In the genomic region with DNA sequence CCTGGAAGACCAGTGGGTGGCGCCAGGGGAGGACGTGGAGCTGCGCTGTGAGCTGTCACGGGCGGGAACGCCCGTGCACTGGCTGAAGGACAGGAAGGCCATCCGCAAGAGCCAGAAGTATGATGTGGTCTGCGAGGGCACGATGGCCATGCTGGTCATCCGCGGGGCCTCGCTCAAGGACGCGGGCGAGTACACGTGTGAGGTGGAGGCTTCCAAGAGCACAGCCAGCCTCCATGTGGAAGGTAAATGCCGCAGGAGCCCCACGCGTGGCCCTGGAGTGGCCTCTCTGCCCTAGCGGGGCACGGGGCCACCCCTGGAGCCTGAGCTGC, we compare ENCODE assay signal across 2 cellular contexts.
TF ChIP-seq lines count a peak whose summit lies in the region.

No MANE protein-coding gene starts in this region.

TF ChIP-seq in GM23338, 12 proteins besides CTCF, POLR2A, EP300 and RAD21 (continued from another document):
- no peak for TF ChIP-seq NANOG (IDR thresholded peaks at IDR 0.05; ENCODE audit: borderline replicate concordance)
- TF ChIP-seq, protein P1, sequence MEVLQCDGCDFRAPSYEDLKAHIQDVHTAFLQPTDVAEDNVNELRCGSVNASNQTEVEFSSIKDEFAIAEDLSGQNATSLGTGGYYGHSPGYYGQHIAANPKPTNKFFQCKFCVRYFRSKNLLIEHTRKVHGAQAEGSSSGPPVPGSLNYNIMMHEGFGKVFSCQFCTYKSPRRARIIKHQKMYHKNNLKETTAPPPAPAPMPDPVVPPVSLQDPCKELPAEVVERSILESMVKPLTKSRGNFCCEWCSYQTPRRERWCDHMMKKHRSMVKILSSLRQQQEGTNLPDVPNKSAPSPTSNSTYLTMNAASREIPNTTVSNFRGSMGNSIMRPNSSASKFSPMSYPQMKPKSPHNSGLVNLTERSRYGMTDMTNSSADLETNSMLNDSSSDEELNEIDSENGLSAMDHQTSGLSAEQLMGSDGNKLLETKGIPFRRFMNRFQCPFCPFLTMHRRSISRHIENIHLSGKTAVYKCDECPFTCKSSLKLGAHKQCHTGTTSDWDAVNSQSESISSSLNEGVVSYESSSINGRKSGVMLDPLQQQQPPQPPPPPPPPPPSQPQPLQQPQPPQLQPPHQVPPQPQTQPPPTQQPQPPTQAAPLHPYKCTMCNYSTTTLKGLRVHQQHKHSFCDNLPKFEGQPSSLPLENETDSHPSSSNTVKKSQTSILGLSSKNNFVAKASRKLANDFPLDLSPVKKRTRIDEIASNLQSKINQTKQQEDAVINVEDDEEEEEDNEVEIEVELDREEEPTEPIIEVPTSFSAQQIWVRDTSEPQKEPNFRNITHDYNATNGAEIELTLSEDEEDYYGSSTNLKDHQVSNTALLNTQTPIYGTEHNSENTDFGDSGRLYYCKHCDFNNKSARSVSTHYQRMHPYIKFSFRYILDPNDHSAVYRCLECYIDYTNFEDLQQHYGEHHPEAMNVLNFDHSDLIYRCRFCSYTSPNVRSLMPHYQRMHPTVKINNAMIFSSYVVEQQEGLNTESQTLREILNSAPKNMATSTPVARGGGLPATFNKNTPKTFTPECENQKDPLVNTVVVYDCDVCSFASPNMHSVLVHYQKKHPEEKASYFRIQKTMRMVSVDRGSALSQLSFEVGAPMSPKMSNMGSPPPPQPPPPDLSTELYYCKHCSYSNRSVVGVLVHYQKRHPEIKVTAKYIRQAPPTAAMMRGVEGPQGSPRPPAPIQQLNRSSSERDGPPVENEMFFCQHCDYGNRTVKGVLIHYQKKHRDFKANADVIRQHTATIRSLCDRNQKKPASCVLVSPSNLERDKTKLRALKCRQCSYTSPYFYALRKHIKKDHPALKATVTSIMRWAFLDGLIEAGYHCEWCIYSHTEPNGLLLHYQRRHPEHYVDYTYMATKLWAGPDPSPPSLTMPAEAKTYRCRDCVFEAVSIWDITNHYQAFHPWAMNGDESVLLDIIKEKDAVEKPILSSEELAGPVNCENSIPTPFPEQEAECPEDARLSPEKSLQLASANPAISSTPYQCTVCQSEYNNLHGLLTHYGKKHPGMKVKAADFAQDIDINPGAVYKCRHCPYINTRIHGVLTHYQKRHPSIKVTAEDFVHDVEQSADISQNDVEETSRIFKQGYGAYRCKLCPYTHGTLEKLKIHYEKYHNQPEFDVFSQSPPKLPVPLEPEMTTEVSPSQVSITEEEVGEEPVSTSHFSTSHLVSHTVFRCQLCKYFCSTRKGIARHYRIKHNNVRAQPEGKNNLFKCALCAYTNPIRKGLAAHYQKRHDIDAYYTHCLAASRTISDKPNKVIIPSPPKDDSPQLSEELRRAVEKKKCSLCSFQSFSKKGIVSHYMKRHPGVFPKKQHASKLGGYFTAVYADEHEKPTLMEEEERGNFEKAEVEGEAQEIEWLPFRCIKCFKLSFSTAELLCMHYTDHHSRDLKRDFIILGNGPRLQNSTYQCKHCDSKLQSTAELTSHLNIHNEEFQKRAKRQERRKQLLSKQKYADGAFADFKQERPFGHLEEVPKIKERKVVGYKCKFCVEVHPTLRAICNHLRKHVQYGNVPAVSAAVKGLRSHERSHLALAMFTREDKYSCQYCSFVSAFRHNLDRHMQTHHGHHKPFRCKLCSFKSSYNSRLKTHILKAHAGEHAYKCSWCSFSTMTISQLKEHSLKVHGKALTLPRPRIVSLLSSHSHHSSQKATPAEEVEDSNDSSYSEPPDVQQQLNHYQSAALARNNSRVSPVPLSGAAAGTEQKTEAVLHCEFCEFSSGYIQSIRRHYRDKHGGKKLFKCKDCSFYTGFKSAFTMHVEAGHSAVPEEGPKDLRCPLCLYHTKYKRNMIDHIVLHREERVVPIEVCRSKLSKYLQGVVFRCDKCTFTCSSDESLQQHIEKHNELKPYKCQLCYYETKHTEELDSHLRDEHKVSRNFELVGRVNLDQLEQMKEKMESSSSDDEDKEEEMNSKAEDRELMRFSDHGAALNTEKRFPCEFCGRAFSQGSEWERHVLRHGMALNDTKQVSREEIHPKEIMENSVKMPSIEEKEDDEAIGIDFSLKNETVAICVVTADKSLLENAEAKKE (CRISPR knock-in tag; IDR thresholded peaks at IDR 0.05): no peak

TF ChIP-seq in WTC11, 78 proteins besides CTCF, POLR2A, EP300 and RAD21 (continued from another document):
- TF ChIP-seq, protein P2, sequence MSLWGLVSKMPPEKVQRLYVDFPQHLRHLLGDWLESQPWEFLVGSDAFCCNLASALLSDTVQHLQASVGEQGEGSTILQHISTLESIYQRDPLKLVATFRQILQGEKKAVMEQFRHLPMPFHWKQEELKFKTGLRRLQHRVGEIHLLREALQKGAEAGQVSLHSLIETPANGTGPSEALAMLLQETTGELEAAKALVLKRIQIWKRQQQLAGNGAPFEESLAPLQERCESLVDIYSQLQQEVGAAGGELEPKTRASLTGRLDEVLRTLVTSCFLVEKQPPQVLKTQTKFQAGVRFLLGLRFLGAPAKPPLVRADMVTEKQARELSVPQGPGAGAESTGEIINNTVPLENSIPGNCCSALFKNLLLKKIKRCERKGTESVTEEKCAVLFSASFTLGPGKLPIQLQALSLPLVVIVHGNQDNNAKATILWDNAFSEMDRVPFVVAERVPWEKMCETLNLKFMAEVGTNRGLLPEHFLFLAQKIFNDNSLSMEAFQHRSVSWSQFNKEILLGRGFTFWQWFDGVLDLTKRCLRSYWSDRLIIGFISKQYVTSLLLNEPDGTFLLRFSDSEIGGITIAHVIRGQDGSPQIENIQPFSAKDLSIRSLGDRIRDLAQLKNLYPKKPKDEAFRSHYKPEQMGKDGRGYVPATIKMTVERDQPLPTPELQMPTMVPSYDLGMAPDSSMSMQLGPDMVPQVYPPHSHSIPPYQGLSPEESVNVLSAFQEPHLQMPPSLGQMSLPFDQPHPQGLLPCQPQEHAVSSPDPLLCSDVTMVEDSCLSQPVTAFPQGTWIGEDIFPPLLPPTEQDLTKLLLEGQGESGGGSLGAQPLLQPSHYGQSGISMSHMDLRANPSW (CRISPR knock-in tag; conservative IDR thresholded peaks at IDR 0.05; ENCODE audit: low read depth): no peak
- no peak for TF ChIP-seq CBFB (CRISPR knock-in tag; IDR thresholded peaks at IDR 0.05; ENCODE audit: low read depth)
- TF ChIP-seq, protein P3, sequence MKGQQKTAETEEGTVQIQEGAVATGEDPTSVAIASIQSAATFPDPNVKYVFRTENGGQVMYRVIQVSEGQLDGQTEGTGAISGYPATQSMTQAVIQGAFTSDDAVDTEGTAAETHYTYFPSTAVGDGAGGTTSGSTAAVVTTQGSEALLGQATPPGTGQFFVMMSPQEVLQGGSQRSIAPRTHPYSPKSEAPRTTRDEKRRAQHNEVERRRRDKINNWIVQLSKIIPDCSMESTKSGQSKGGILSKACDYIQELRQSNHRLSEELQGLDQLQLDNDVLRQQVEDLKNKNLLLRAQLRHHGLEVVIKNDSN (CRISPR knock-in tag; IDR thresholded peaks at IDR 0.05): no peak
